In genomic region chr3:158992466-158992865, GRCh38 we compare ENCODE assay signal across 28 cellular contexts.
"Had no signal": no experiment of that assay in that cellular context is flagged by ENCODE, and none has a peak within 500 bp of the region (broad histone marks: within the 10 kb centered on the region; RNA-seq: fewer than 3 reads in every experiment).

No MANE protein-coding gene starts in this region.

- H3K27ac ChIP-seq: colonic mucosa, coronary artery, dorsolateral prefrontal cortex, epithelial cell of prostate, esophagus muscularis mucosa, esophagus squamous epithelium, foreskin keratinocyte, gastrocnemius medialis, gastroesophageal sphincter, heart left ventricle, heart right ventricle had no signal

- H3K4me3 ChIP-seq: colonic mucosa, coronary artery, dorsolateral prefrontal cortex, esophagus muscularis mucosa, esophagus squamous epithelium, gastrocnemius medialis, gastroesophageal sphincter, heart left ventricle, heart right ventricle had no signal

- FAIRE-seq: colon, endometrium, endothelial cell of umbilical vein, frontal cortex had no signal

- H3K4me1 ChIP-seq: colonic mucosa, esophagus muscularis mucosa, esophagus squamous epithelium, gastrocnemius medialis, gastroesophageal sphincter, heart left ventricle, heart right ventricle had no signal

- H3K9me3 ChIP-seq: colonic mucosa, esophagus muscularis mucosa, esophagus squamous epithelium, gastrocnemius medialis had no signal

- H3K27me3 ChIP-seq: colonic mucosa, esophagus muscularis mucosa, esophagus squamous epithelium, foreskin keratinocyte, gastrocnemius medialis, gastroesophageal sphincter, heart left ventricle, heart right ventricle had no signal

- ATAC-seq: effector memory CD8-positive, alpha-beta T cell; esophagus mucosa; foreskin keratinocyte; gastrocnemius medialis; gastroesophageal sphincter; heart left ventricle; heart right ventricle had no signal

- DNase-seq: colonic mucosa; cortex of kidney; dermis blood vessel endothelial cell; dorsolateral prefrontal cortex; effector CD4-positive, alpha-beta T cell; effector CD8-positive, alpha-beta T cell; effector memory CD4-positive, alpha-beta T cell; effector memory CD8-positive, alpha-beta T cell; endodermal cell; erythroblast; esophagus squamous epithelium; foreskin fibroblast; foreskin keratinocyte; foreskin melanocyte; gastrocnemius medialis; glutamatergic neuron; head of caudate nucleus; heart left ventricle; heart right ventricle had no signal

- H3K36me3 ChIP-seq: colonic mucosa, esophagus muscularis mucosa, esophagus squamous epithelium, gastrocnemius medialis, gastroesophageal sphincter, heart left ventricle, heart right ventricle had no signal
